ENCODE assay signal across 8 cellular contexts in the genomic region with DNA sequence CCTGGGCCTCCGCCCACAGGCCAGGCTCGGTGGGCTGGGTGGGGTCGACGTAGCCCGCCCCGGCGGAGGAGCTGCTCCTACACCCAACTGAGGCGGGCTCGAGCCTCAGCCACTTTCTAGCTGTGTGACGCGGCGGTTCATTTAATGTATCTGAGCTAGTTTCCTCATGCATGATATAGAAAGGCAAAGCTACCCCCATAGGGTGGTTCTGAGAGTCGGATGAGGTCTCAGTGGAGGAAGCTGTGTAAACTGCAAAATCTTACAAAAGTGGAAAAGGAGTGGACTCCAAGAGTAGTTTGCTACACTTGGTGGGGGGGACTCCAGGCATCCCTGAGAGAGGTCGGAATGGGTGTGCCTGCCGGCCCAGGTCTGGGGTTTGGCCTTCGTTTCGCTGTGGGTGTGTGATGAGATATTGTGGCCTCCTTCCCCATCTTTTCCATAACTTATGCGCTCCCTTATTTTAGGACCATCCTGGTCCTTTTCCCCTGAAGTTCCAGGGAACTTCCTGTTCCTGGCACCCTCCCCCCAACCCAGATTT. TPM values are rescaled to one million over a fixed set of nuclear protein-coding genes. Genes with fewer than 3 reads are reported as not detected.
A peak's percentile ranks its signal among the peaks of the same experiment; 100 is the strongest.
DNase-seq lines count a peak whose midpoint lies in the region; ATAC-seq and TF ChIP-seq lines count a peak whose summit lies in the region.

No MANE protein-coding gene starts in this region.

- no peak for TF ChIP-seq CTCF in GM20000 (IDR thresholded peaks at IDR 0.05; ENCODE audit: extremely low read depth, missing control alignments)

- DNase-seq in CD1c-positive myeloid dendritic cell (ENCODE audit: extremely low spot score) (peak; percentile 7), LoVo (ENCODE audit: low spot score) (peak; percentile 2), NCI-H524 treated with DMSO at 0.1 percent for 48 hours (lab: John Stamatoyannopoulos, UW) (no peak), GM20000 (ENCODE audit: low spot score) (no peak), epidermal melanocyte (ENCODE audit: insufficient read length, low spot score) (no peak)
- peak; percentile 1 for DNase-seq in central memory CD4-positive, alpha-beta T cell

- no peaks in the 10 kb centered on the region for H3K9me3 ChIP-seq in mononuclear cell (ENCODE audit: low read depth, low read length)

- ATAC-seq in GM19468 (IDR thresholded peaks at IDR 0.05; ENCODE audit: extremely low read depth, unreplicated experiment) = peak; percentile 8

- H3K4me1 ChIP-seq in mononuclear cell (ENCODE audit: insufficient read depth, low read length) = peaks cover 23% of the 10 kb centered on the region

- no peaks in the 10 kb centered on the region for H3K27me3 ChIP-seq in mononuclear cell (ENCODE audit: insufficient read depth, low read length)

- H3K4me3 ChIP-seq in mononuclear cell (ENCODE audit: low read length) = peak overlapping the region; percentile 53

RNA-seq across cellular contexts. Expression of a gene that starts 0.9 kb away (rescaled TPM):
- total RNA-seq in mononuclear cell = 3.4 TPM

RNA-seq across cellular contexts. Expression of a gene that starts 40.2 kb away (rescaled TPM):
- not detected for total RNA-seq in mononuclear cell

Comparison
In these comparisons a context has a peak if more than half of its experiments do, and no peak if none do; other contexts are left out.
1. DNase-seq: peak in CD1c-positive myeloid dendritic cell (single experiment), LoVo (single experiment) and central memory CD4-positive, alpha-beta T cell (single experiment); none in NCI-H524 treated with DMSO at 0.1 percent for 48 hours (single experiment), GM20000 (single experiment) and epidermal melanocyte (single experiment).